In genomic region chr13:19586904-19587634, GRCh38 we compare ENCODE assay signal across 8 cellular contexts. TPM values are rescaled to one million over a fixed set of nuclear protein-coding genes. Genes with fewer than 3 reads are reported as not detected.
A peak's percentile ranks its signal among the peaks of the same experiment; 100 is the strongest.
DNase-seq lines count a peak whose midpoint lies in the region; ATAC-seq and TF ChIP-seq lines count a peak whose summit lies in the region.

No MANE protein-coding gene starts in this region.

- no peak for TF ChIP-seq CTCF in natural killer cell (IDR thresholded peaks at IDR 0.05)

- peak overlapping the region; percentile 72 to 85 for H3K27ac Mint-ChIP-seq in natural killer cell

- intact Hi-C loops in natural killer cell (cut with micrococcal nuclease) = no loop called here

- H4K20me1 ChIP-seq in BLaER1 = no peaks in the 10 kb centered on the region

- H3K27me3 ChIP-seq in BLaER1 (no peaks in the 10 kb centered on the region), MG63 (peaks cover 2% of the 10 kb centered on the region; the same call in 1 of the 2 replicates)

- peak overlapping the region; percentile 82 for H3K4me3 Mint-ChIP-seq in natural killer cell

- H3K4me1 ChIP-seq in BLaER1 = peaks cover 16% of the 10 kb centered on the region

- H3K4me2 ChIP-seq in BLaER1 = peak overlapping the region; percentile 70

- H3K27ac ChIP-seq in BLaER1 (peak overlapping the region; percentile 47), caudate nucleus (ENCODE audit: low read depth, low read length) (no peak overlapping the region)

- ATAC-seq in GM19324 (IDR thresholded peaks at IDR 0.05; ENCODE audit: low FRiP score, unreplicated experiment) = peak; percentile 74
- ATAC-seq in HG03378 (IDR thresholded peaks at IDR 0.05; ENCODE audit: unreplicated experiment) = peak; percentile 68
- ATAC-seq in natural killer cell = peak; percentile 82 to 90 (median 90)

- no peaks in the 10 kb centered on the region for H3K9me3 ChIP-seq in BLaER1
- no peaks in the 10 kb centered on the region for H3K9me3 ChIP-seq in MG63

- peaks cover 0 to 4% of the 10 kb centered on the region in 2 donors for H3K9me3 Mint-ChIP-seq in natural killer cell

- H3K36me3 ChIP-seq in BLaER1 = no peaks in the 10 kb centered on the region
- H3K36me3 ChIP-seq in MG63 = no peaks in the 10 kb centered on the region

- H3K9ac ChIP-seq in BLaER1 = no peak overlapping the region

- peak; percentile 53 for DNase-seq in T follicular helper cell (ENCODE audit: low read depth)
- DNase-seq in activated naive CD8-positive, alpha-beta T cell treated with anti-CD3 and anti-CD28 coated beads, Interleukin-2, amount 50 U/mL, for 16 hours (ENCODE audit: low read depth, low spot score) = peak; percentile 55
- peak; percentile 42 for DNase-seq in natural killer cell
- no peak for DNase-seq in MG63
- DNase-seq in caudate nucleus (lab: John Stamatoyannopoulos, UW) = no peak

- peaks cover 25% of the 10 kb centered on the region for H3K36me3 Mint-ChIP-seq in natural killer cell

- H3K4me1 Mint-ChIP-seq in natural killer cell = peaks cover 17 to 28% of the 10 kb centered on the region in 2 donors

- H3K4me3 ChIP-seq in BLaER1 = peak overlapping the region; percentile 62
- no peak overlapping the region for H3K4me3 ChIP-seq in MG63

- H3K27me3 Mint-ChIP-seq in natural killer cell (ENCODE audit: low read depth in 2 of 2) = peaks cover 25 to 40% of the 10 kb centered on the region in 2 donors

RNA-seq across cellular contexts. Expression of gene TPTE2, which starts 25.7 kb away (rescaled TPM):
- under 1 TPM in 1 of 3 donors, not detected in 2; 0.41 TPM for total RNA-seq in natural killer cell
- not detected in 2 replicates for total RNA-seq in MG63 (2014; rRNA removed; shearing (Covaris generic); ENCODE audit: low replicate concordance)

RNA-seq across cellular contexts. Expression of gene MPHOSPH8, which starts 46.4 kb away (rescaled TPM):
- 10 to 100 TPM; 54.2 to 64.7 (median 59.8) TPM for total RNA-seq in natural killer cell
- total RNA-seq in MG63 (2014; rRNA removed; shearing (Covaris generic); ENCODE audit: low replicate concordance) = 6.3 and 6.7 TPM in 2 replicates

Comparison
In these comparisons a context has a peak if more than half of its experiments do, and no peak if none do; other contexts are left out.
1. DNase-seq: peak in T follicular helper cell (single experiment), activated naive CD8-positive, alpha-beta T cell treated with anti-CD3 and anti-CD28 coated beads, Interleukin-2, amount 50 U/mL, for 16 hours (single experiment) and natural killer cell (single experiment); none in MG63 (single experiment) and caudate nucleus (0 of 61).
2. Peak in every context shown above with its lines, with median percentiles within 50 percentile points of each other: ATAC-seq.